ENCODE assay signal across 10 cellular contexts in the genomic region with DNA sequence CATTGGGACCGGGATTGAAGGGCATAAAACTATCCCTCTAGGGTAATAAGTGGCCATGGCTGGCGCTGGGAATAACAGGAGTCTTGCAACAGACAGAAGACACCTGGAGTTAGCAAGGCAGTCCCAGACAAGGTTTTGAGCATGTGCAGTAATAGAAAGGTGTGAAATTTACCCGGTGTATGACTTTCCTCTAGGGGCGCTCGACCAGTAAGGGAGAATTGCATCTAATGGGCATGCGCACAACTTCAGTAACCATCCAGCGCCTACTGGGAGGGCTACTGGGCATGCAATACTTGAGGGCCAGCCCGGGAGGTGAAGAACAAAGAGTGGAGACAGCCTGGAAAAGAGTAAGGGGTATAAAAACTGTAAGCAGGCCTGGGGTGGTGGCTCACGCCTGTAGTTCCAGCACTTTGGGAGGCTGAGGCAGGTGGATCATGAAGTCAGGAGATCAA. TPM values are rescaled to one million over a fixed set of nuclear protein-coding genes. Genes with fewer than 3 reads are reported as not detected.
DNase-seq lines count a peak whose midpoint lies in the region; ATAC-seq and TF ChIP-seq lines count a peak whose summit lies in the region.
"Had no signal": no experiment of that assay in that cellular context is flagged by ENCODE, and none has a peak within 500 bp of the region (broad histone marks: within the 10 kb centered on the region; RNA-seq: fewer than 3 reads in every experiment).

No MANE protein-coding gene starts in this region.

- intact Hi-C loops in activated naive CD4-positive, alpha-beta T cell treated with anti-CD3 and anti-CD28 coated beads for 36 hours (cut with micrococcal nuclease): no loop called here
- intact Hi-C loops in PC-3 (cut with micrococcal nuclease) (loop anchor here (10.0 kb wide), 1 partner anchor 46 kb away; no protein-coding TSS in a partner anchor), thyroid gland (cut with DNase I) (no loop called here)

- H2AFZ ChIP-seq in PC-3 (ENCODE audit: low read length): no peak overlapping the region

- peak overlapping the region; percentile 95 for H3K27ac Mint-ChIP-seq in activated naive CD4-positive, alpha-beta T cell treated with anti-CD3 and anti-CD28 coated beads for 36 hours

- H3K36me3 Mint-ChIP-seq in activated naive CD4-positive, alpha-beta T cell treated with anti-CD3 and anti-CD28 coated beads for 36 hours (ENCODE audit: low read depth): peaks cover 22% of the 10 kb centered on the region

- no peak for DNase-seq in activated naive CD4-positive, alpha-beta T cell treated with anti-CD3 and anti-CD28 coated beads for 36 hours
- DNase-seq in activated naive CD4-positive, alpha-beta T cell treated with anti-CD3 and anti-CD28 coated beads, Interleukin-2, amount 50 U/mL, for 16 hours: no peak
- peak; percentile 78 for DNase-seq in PC-3
- no peak for DNase-seq in epithelial cell of proximal tubule (ENCODE audit: low read depth)
- no peak for DNase-seq in thyroid gland
- DNase-seq in NCI-H1092 (lab: John Stamatoyannopoulos, UW): no peak
- DNase-seq in DMS153 treated with DMSO at 0.1 percent for 48 hours (lab: John Stamatoyannopoulos, UW; ENCODE audit: unreplicated experiment): no peak
- DNase-seq in dermis blood vessel endothelial cell: no peak
- DNase-seq: NCI-H2081 treated with DMSO at 0.1 percent for 48 hours had no signal

- peak; percentile 62 for ATAC-seq in PC-3

- H3K27me3 Mint-ChIP-seq in activated naive CD4-positive, alpha-beta T cell treated with anti-CD3 and anti-CD28 coated beads for 36 hours (ENCODE audit: low read depth): no peaks in the 10 kb centered on the region

- 89 to 93% methylated on average over 8 to 9 of the region's 9 CpGs for WGBS in thyroid gland, 2 donors

- CTCF ChIA-PET in activated naive CD4-positive, alpha-beta T cell treated with anti-CD3 and anti-CD28 coated beads for 36 hours (lab: Charles Lee): interaction anchor here (0.7 to 2.2 kb wide), 2 partner anchors 52 to 54 kb away, joined by 3 to 9 read pairs; no protein-coding TSS in a partner anchor
- CTCF ChIA-PET in PC-3 (lab: Charles Lee): no interaction called here

- H3K9ac ChIP-seq in PC-3 (ENCODE audit: low read length): no peak overlapping the region
- H3K9ac ChIP-seq: BLaER1 treated with 17β-estradiol and CSF1 and Interleukin-3, amounts not matched to agents 10 nM and 100 nM had no signal

- H3K9me3 ChIP-seq in PC-3 (ENCODE audit: low read length) (no peaks in the 10 kb centered on the region), thyroid gland (no peaks in the 10 kb centered on the region)

- peaks cover 19% of the 10 kb centered on the region for H3K9me3 Mint-ChIP-seq in activated naive CD4-positive, alpha-beta T cell treated with anti-CD3 and anti-CD28 coated beads for 36 hours

- H3K36me3 ChIP-seq in PC-3 (ENCODE audit: low read depth, low read length) (no peaks in the 10 kb centered on the region), thyroid gland (no peaks in the 10 kb centered on the region)
- H3K36me3 ChIP-seq: BLaER1 treated with 17β-estradiol and CSF1 and Interleukin-3, amounts not matched to agents 10 nM and 100 nM had no signal

- H3K27ac ChIP-seq in PC-3 (ENCODE audit: low read length): no peak overlapping the region
- H3K27ac ChIP-seq in thyroid gland: peak overlapping the region in 2 of 3 donors; percentile 21 to 36
- H3K27ac ChIP-seq: BLaER1 treated with 17β-estradiol and CSF1 and Interleukin-3, amounts not matched to agents 10 nM and 100 nM had no signal

- no peaks in the 10 kb centered on the region for H3K79me2 ChIP-seq in PC-3 (ENCODE audit: low read length)

- H3K4me1 Mint-ChIP-seq in activated naive CD4-positive, alpha-beta T cell treated with anti-CD3 and anti-CD28 coated beads for 36 hours (ENCODE audit: low read depth): peaks cover 65% of the 10 kb centered on the region

- no peak overlapping the region for H3K4me3 ChIP-seq in PC-3 (ENCODE audit: low read length)
- H3K4me3 ChIP-seq in epithelial cell of proximal tubule (ENCODE audit: low read depth, low read length): no peak overlapping the region
- no peak overlapping the region for H3K4me3 ChIP-seq in thyroid gland (replicated peaks in 1 of 3)
- H3K4me3 ChIP-seq: BLaER1 treated with 17β-estradiol and CSF1 and Interleukin-3, amounts not matched to agents 10 nM and 100 nM had no signal

- no peak overlapping the region for H3K4me2 ChIP-seq in PC-3 (ENCODE audit: low read length)
- H3K4me2 ChIP-seq: BLaER1 treated with 17β-estradiol and CSF1 and Interleukin-3, amounts not matched to agents 10 nM and 100 nM had no signal

- peak; percentile 80 for TF ChIP-seq CTCF in PC-3 (conservative IDR thresholded peaks at IDR 0.05; ENCODE audit: low read depth, low read length)
- TF ChIP-seq CTCF in epithelial cell of proximal tubule (conservative IDR thresholded peaks at IDR 0.05; ENCODE audit: low read depth, low read length): peak; percentile 44
- no peak for TF ChIP-seq CTCF in thyroid gland (IDR thresholded peaks at IDR 0.05)

- POLR2A ChIA-PET in PC-3 (lab: Charles Lee; ENCODE audit: unreplicated experiment): no interaction called here

- H4K20me1 ChIP-seq in PC-3 (ENCODE audit: low read length): no peaks in the 10 kb centered on the region
- H4K20me1 ChIP-seq: BLaER1 treated with 17β-estradiol and CSF1 and Interleukin-3, amounts not matched to agents 10 nM and 100 nM had no signal

- no peak overlapping the region for H3K4me3 Mint-ChIP-seq in activated naive CD4-positive, alpha-beta T cell treated with anti-CD3 and anti-CD28 coated beads for 36 hours

- no TSS peak for BruUV-seq in PC-3 (replicated peaks; lab: Mats Ljungman, UMichigan)

- TF ChIP-seq POLR2A in thyroid gland (IDR thresholded peaks at IDR 0.05): no peak

- no peaks in the 10 kb centered on the region for H3K9me2 ChIP-seq in PC-3 (replicated peaks; ENCODE audit: low read length)

- H3K4me1 ChIP-seq in PC-3 (ENCODE audit: insufficient read depth, low read length): no peaks in the 10 kb centered on the region
- H3K4me1 ChIP-seq in thyroid gland: peaks cover 0 to 6% of the 10 kb centered on the region in 2 donors

- H3K27me3 ChIP-seq in PC-3 (ENCODE audit: low read length) (no peaks in the 10 kb centered on the region), thyroid gland (no peaks in the 10 kb centered on the region)
- H3K27me3 ChIP-seq: BLaER1 treated with 17β-estradiol and CSF1 and Interleukin-3, amounts not matched to agents 10 nM and 100 nM had no signal

- H3F3A ChIP-seq in PC-3 (ENCODE audit: low read length, unreplicated experiment): no peaks in the 10 kb centered on the region

RNA-seq across cellular contexts. Expression of a gene that starts 32.7 kb away (rescaled TPM):
- total RNA-seq in activated naive CD4-positive, alpha-beta T cell treated with anti-CD3 and anti-CD28 coated beads for 36 hours: 10 to 100 TPM; 31.2 to 31.4 TPM
- total RNA-seq in PC-3 (2014; rRNA removed) (119 and 140 TPM in 2 replicates), epithelial cell of proximal tubule (103 and 120 TPM in 2 replicates), thyroid gland (100 to 1,000 TPM; 151 to 210 (median 171) TPM), dermis blood vessel endothelial cell (127 and 135 TPM in 2 replicates)

RNA-seq across cellular contexts. Expression of a gene that starts 35.5 kb away (rescaled TPM):
- 10 to 100 TPM; 72.2 to 75.8 TPM for total RNA-seq in activated naive CD4-positive, alpha-beta T cell treated with anti-CD3 and anti-CD28 coated beads for 36 hours
- total RNA-seq in PC-3 (2014; rRNA removed) (0.26 and 0.92 TPM in 2 replicates), epithelial cell of proximal tubule (17.4 and 29.6 TPM in 2 replicates), thyroid gland (10 to 100 TPM; 10.4 to 16.5 (median 15.3) TPM), dermis blood vessel endothelial cell (37.3 and 98.0 TPM in 2 replicates)

Comparison
In these comparisons a context has a peak if more than half of its experiments do, and no peak if none do; other contexts are left out.
1. CTCF ChIP-seq: peak in PC-3 (single experiment) and epithelial cell of proximal tubule (single experiment); none in thyroid gland (0 of 6).